Comparison of ENCODE assay signal across 9 cellular contexts in genomic region chr6:52881662-52881995, GRCh38. TPM values are rescaled to one million over a fixed set of nuclear protein-coding genes. Genes with fewer than 3 reads are reported as not detected.
DNase-seq lines count a peak whose midpoint lies in the region; ATAC-seq and TF ChIP-seq lines count a peak whose summit lies in the region.
"Had no signal": no experiment of that assay in that cellular context is flagged by ENCODE, and none has a peak within 500 bp of the region (broad histone marks: within the 10 kb centered on the region; RNA-seq: fewer than 3 reads in every experiment).

No MANE protein-coding gene starts in this region.

- H3K4me3 ChIP-seq in CD4-positive, alpha-beta memory T cell (ENCODE audit: low read length in 2 of 2): no peak overlapping the region
- peak overlapping the region; percentile 34 to 67 (median 52) for H3K4me3 ChIP-seq in Peyer's patch
- H3K4me3 ChIP-seq in epithelial cell of proximal tubule (ENCODE audit: low read depth, low read length): peak overlapping the region; percentile 57
- no peak overlapping the region for H3K4me3 ChIP-seq in lower leg skin (ENCODE audit: low read depth, poor library complexity, severe bottlenecking)

- no peak overlapping the region for H3K27ac ChIP-seq in CD4-positive, alpha-beta memory T cell (ENCODE audit: low read depth, low read length)
- peak overlapping the region in 2 of 4 donors; percentile 77 for H3K27ac ChIP-seq in Peyer's patch

- H3K9me3 Mint-ChIP-seq in CD4-positive, alpha-beta memory T cell: no peaks in the 10 kb centered on the region
- no peaks in the 10 kb centered on the region for H3K9me3 Mint-ChIP-seq in osteocyte (ENCODE audit: unreplicated experiment)

- H3K36me3 Mint-ChIP-seq in CD4-positive, alpha-beta memory T cell: no peaks in the 10 kb centered on the region
- H3K36me3 Mint-ChIP-seq in osteocyte (ENCODE audit: unreplicated experiment): no peaks in the 10 kb centered on the region

- no peaks in the 10 kb centered on the region for H3K4me1 ChIP-seq in CD4-positive, alpha-beta memory T cell (ENCODE audit: insufficient read depth, low read length)
- H3K4me1 ChIP-seq in Peyer's patch: no peaks in the 10 kb centered on the region

- POLR2A ChIA-PET in CD4-positive, alpha-beta memory T cell (lab: Charles Lee; ENCODE audit: partially characterized antibody): no interaction called here

- no peaks in the 10 kb centered on the region for H3K27me3 ChIP-seq in CD4-positive, alpha-beta memory T cell (ENCODE audit: insufficient read depth, low read length)
- H3K27me3 ChIP-seq in Peyer's patch: no peaks in the 10 kb centered on the region

- peak overlapping the region in 7 of 8 donors; percentile 46 to 90 (median 84) for H3K4me3 Mint-ChIP-seq in CD4-positive, alpha-beta memory T cell
- peak overlapping the region; percentile 80 for H3K4me3 Mint-ChIP-seq in osteocyte (ENCODE audit: unreplicated experiment)

- intact Hi-C loops in CD4-positive, alpha-beta memory T cell (cut with micrococcal nuclease): loop anchor here (5.0 kb wide), 1 partner anchor 601 kb away; no protein-coding TSS in a partner anchor
- intact Hi-C loops in lower leg skin (cut with DNase I; ENCODE audit: low total_unique reads): no loop called here

- no peaks in the 10 kb centered on the region for H3K36me3 ChIP-seq in CD4-positive, alpha-beta memory T cell (ENCODE audit: insufficient read depth, low read length)
- no peaks in the 10 kb centered on the region for H3K36me3 ChIP-seq in Peyer's patch

- DNase-seq in CD4-positive, alpha-beta memory T cell: no peak
- DNase-seq in Peyer's patch (peak in 1 of 3 donors; percentile 67), epithelial cell of proximal tubule (ENCODE audit: low read depth) (no peak), osteocyte (ENCODE audit: extremely low spot score, unreplicated experiment) (no peak), lower leg skin (ENCODE audit: low spot score in 2 of 2) (no peak), NCI-H748 treated with DMSO at 0.1 percent for 48 hours (lab: John Stamatoyannopoulos, UW) (no peak), AG20443 (ENCODE audit: low spot score) (no peak)

- H3K27me3 Mint-ChIP-seq in CD4-positive, alpha-beta memory T cell: no peaks in the 10 kb centered on the region
- H3K27me3 Mint-ChIP-seq in osteocyte (ENCODE audit: unreplicated experiment): peaks cover 3% of the 10 kb centered on the region

- WGBS in lower leg skin, 2 donors: 46 to 51% methylated on average over 4 of the region's 4 CpGs

- ATAC-seq in HG02973 (IDR thresholded peaks at IDR 0.05; ENCODE audit: unreplicated experiment): no peak

- TF ChIP-seq CTCF in Peyer's patch (IDR thresholded peaks at IDR 0.05) (no peak), epithelial cell of proximal tubule (conservative IDR thresholded peaks at IDR 0.05; ENCODE audit: low read depth, low read length) (no peak), osteocyte (IDR thresholded peaks at IDR 0.05) (no peak), lower leg skin (IDR thresholded peaks at IDR 0.05) (no peak)

- CTCF ChIA-PET in CD4-positive, alpha-beta memory T cell (lab: Charles Lee; ENCODE audit: partially characterized antibody): interaction anchor here (1.0 kb wide), 1 partner anchor 118 kb away, joined by 3 read pairs; no protein-coding TSS in a partner anchor

- no peak overlapping the region for H3K27ac Mint-ChIP-seq in CD4-positive, alpha-beta memory T cell
- H3K27ac Mint-ChIP-seq in osteocyte (ENCODE audit: unreplicated experiment): no peak overlapping the region

- TF ChIP-seq POLR2A in Peyer's patch (IDR thresholded peaks at IDR 0.05) (no peak), lower leg skin (IDR thresholded peaks at IDR 0.05) (no peak)

- peaks cover 0 to 6% (median 5%) of the 10 kb centered on the region in 4 donors for H3K4me1 Mint-ChIP-seq in CD4-positive, alpha-beta memory T cell
- H3K4me1 Mint-ChIP-seq in osteocyte (ENCODE audit: unreplicated experiment): peaks cover 4% of the 10 kb centered on the region

- H3K9me3 ChIP-seq in CD4-positive, alpha-beta memory T cell (ENCODE audit: control insufficient read depth in 1 of 2, low read length in 2 of 2): no peaks in the 10 kb centered on the region
- H3K9me3 ChIP-seq in Peyer's patch: no peaks in the 10 kb centered on the region

RNA-seq across cellular contexts. Expression of gene GSTA3, which starts 27.9 kb away (rescaled TPM):
- not detected for total RNA-seq in CD4-positive, alpha-beta memory T cell
- not detected for polyA plus RNA-seq in CD4-positive, alpha-beta memory T cell
- total RNA-seq in Peyer's patch: not detected
- total RNA-seq in epithelial cell of proximal tubule: not detected in 2 replicates
- not detected in 2 replicates for total RNA-seq in osteocyte
- 10 to 100 TPM; 13.3 to 17.8 (median 16.0) TPM for total RNA-seq in lower leg skin

RNA-seq across cellular contexts. Expression of gene GSTA5, which starts 41.0 kb away (rescaled TPM):
- total RNA-seq in CD4-positive, alpha-beta memory T cell: not detected
- polyA plus RNA-seq in CD4-positive, alpha-beta memory T cell: not detected
- not detected for total RNA-seq in Peyer's patch
- total RNA-seq in epithelial cell of proximal tubule: not detected in 2 replicates
- total RNA-seq in osteocyte: not detected in 2 replicates
- not detected for total RNA-seq in lower leg skin
- polyA plus RNA-seq: adipose tissue had no signal

Comparison
In these comparisons a context has a peak if more than half of its experiments do, and no peak if none do; other contexts are left out.
1. H3K4me3 ChIP-seq: peak in Peyer's patch (4 of 4) and epithelial cell of proximal tubule (single experiment); none in CD4-positive, alpha-beta memory T cell (0 of 2) and lower leg skin (single experiment).
2. RNA of gene GSTA3, which starts 27.9 kb away (total RNA-seq): 13.3 to 17.8 TPM in lower leg skin; not detected in CD4-positive, alpha-beta memory T cell, not detected in Peyer's patch, not detected in epithelial cell of proximal tubule and not detected in osteocyte; every median in the first group is over 10 times any median in the second.